ENCODE assay signal across 8 cellular contexts in the genomic region with DNA sequence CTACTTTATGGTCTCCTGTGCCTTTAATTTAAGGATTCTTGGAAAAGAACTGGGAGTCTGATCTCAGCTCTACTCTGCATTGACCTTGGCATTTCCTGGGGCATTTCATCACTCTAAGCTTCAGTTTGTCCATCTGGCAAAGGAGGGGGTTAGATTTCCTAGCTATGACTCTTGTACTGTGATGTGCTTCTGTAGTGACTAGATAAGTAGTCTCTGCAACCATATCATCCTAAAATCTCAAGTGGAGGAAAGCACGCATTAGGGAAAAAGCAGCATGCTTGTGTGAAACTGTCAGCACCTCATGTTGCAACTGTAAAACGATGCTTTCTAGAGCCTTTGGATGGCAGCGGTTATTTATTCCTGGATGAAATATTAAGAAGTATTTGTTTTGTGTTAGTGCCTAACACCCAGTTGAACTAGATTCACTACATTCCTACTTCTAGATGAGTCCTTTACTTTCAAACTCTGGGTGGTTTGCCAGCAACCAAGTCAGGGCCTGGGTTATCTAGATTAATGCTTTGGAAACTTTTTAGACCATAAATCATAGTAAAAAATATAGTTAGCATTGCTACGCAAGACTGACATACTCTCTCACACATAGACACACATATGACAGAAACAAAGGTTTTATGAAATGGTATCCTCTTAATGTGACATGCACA. TPM values are rescaled to one million over a fixed set of nuclear protein-coding genes. Genes with fewer than 3 reads are reported as not detected.
A peak's percentile ranks its signal among the peaks of the same experiment; 100 is the strongest.
DNase-seq lines count a peak whose midpoint lies in the region; ATAC-seq and TF ChIP-seq lines count a peak whose summit lies in the region.

No MANE protein-coding gene starts in this region.

- no peak overlapping the region for H3K4me3 Mint-ChIP-seq in T-helper 17 cell

- H4K20me1 ChIP-seq in HCT116 (ENCODE audit: insufficient read depth), result no peaks in the 10 kb centered on the region

- CTCF ChIA-PET in HCT116 (lab: Charles Lee), result interaction anchor here (1.8 kb wide), 1 partner anchor 207 kb away, joined by 5 read pairs; no protein-coding TSS in a partner anchor

- H3K4me3 ChIP-seq in HCT116 (replicated peaks in 1 of 2; ENCODE audit: low read depth in 1 of 2, low read length in 2 of 2), result no peak overlapping the region
- peak overlapping the region; percentile 59 for H3K4me3 ChIP-seq in SK-N-MC
- no peak overlapping the region for H3K4me3 ChIP-seq in fibroblast of villous mesenchyme (ENCODE audit: low read depth, low read length)
- no peak overlapping the region for H3K4me3 ChIP-seq in skin epidermis

- BruUV-seq in HCT116 (replicated peaks; lab: Mats Ljungman, UMichigan), result no TSS peak

- H3K9me2 ChIP-seq in HCT116 (ENCODE audit: insufficient read depth), result no peaks in the 10 kb centered on the region

- H2AFZ ChIP-seq in HCT116 (ENCODE audit: low read depth, low read length, poor library complexity, severe bottlenecking), result no peak overlapping the region

- no peak for TF ChIP-seq CTCF in HCT116 (IDR thresholded peaks at IDR 0.05 in 2 of 3, conservative IDR thresholded peaks at IDR 0.05 in 1 of 3; ENCODE audit: borderline replicate concordance in 1 of 3, insufficient read depth in 1 of 3, low read depth in 2 of 3, low read length in 2 of 3)
- no peak for TF ChIP-seq CTCF in fibroblast of villous mesenchyme (IDR thresholded peaks at IDR 0.05; ENCODE audit: insufficient read depth, low read depth, low read length)

- no peaks in the 10 kb centered on the region for H3K27me3 Mint-ChIP-seq in T-helper 17 cell

- H3K79me2 ChIP-seq in HCT116 (ENCODE audit: insufficient read depth, low read length), result peaks cover 9% of the 10 kb centered on the region

- H3K36me3 ChIP-seq in HCT116 (ENCODE audit: control insufficient read depth in 1 of 2, insufficient read depth in 2 of 2, low read length in 2 of 2) (no peaks in the 10 kb centered on the region), SK-N-MC (ENCODE audit: insufficient read depth, low read length) (peaks cover 3% of the 10 kb centered on the region; the same call in 1 of the 2 replicates)

- TF ChIP-seq RAD21 in HCT116 (IDR thresholded peaks at IDR 0.05; ENCODE audit: low read depth), result no peak

- H3K4me1 ChIP-seq in HCT116 (ENCODE audit: control insufficient read depth in 1 of 2, insufficient read depth in 2 of 2, low read length in 2 of 2), result peaks cover 7 to 12% of the 10 kb centered on the region in 2 experiments; a peak in 3 of 4 replicates

- H3K36me3 Mint-ChIP-seq in T-helper 17 cell (ENCODE audit: low read depth), result no peaks in the 10 kb centered on the region

- DNase-seq in HCT116 (ENCODE audit: low read depth, low spot score) (no peak), SK-N-MC (ENCODE audit: low read depth, low spot score) (peak; percentile 77), fibroblast of villous mesenchyme (ENCODE audit: low read depth) (peak; percentile 98), NCI-H1105 treated with DMSO at 0.1 percent for 48 hours (lab: John Stamatoyannopoulos, UW) (no peak), T-helper 17 cell (no peak), NCI-H748 (lab: John Stamatoyannopoulos, UW; ENCODE audit: unreplicated experiment) (no peak)
- no peak for DNase-seq in activated CD4-positive, CD25-positive, alpha-beta regulatory T cell (lab: John Stamatoyannopoulos, UW)

- POLR2A ChIA-PET in HCT116 (lab: Charles Lee), result interaction anchor here (1.2 kb wide), 1 partner anchor 138 kb away, joined by 7 read pairs; the partner anchor contains the start of gene INTS6

- TF ChIP-seq POLR2A in HCT116 (IDR thresholded peaks at IDR 0.05; ENCODE audit: borderline replicate concordance, extremely low read depth, insufficient read depth, insufficient read length), result no peak

- H3K4me2 ChIP-seq in HCT116 (ENCODE audit: low read length), result peak overlapping the region; percentile 19

- H3K27ac Mint-ChIP-seq in T-helper 17 cell, result no peak overlapping the region

- H3K27ac ChIP-seq in HCT116 (ENCODE audit: low read depth, low read length) (no peak overlapping the region), SK-N-MC (peak overlapping the region; percentile 72), skin epidermis (peak overlapping the region in 17 of 21 experiments; percentile 5 to 71 (median 52))

- no peak overlapping the region for H3K9ac ChIP-seq in HCT116 (ENCODE audit: low read length)
- peak overlapping the region; percentile 43 for H3K9ac ChIP-seq in SK-N-MC (ENCODE audit: insufficient read length)

- H3K9me3 ChIP-seq in HCT116 (ENCODE audit: control insufficient read depth in 1 of 2, insufficient read depth in 1 of 2, low read depth in 1 of 2, low read length in 2 of 2), result no peaks in the 10 kb centered on the region
- no peaks in the 10 kb centered on the region for H3K9me3 ChIP-seq in SK-N-MC (ENCODE audit: low read depth, low read length)
- H3K9me3 ChIP-seq in T-helper 17 cell (ENCODE audit: control insufficient read depth, low read length, poor library complexity, severe bottlenecking), result no peaks in the 10 kb centered on the region

- no peaks in the 10 kb centered on the region for H3K27me3 ChIP-seq in HCT116 (ENCODE audit: insufficient read depth, low read length)

- peaks cover 37% of the 10 kb centered on the region for H3K4me1 Mint-ChIP-seq in T-helper 17 cell

- RAD21 ChIA-PET in HCT116 (lab: Charles Lee; ENCODE audit: low non-redundant PET in 1 of 2, low total read pairs in 2 of 2, uncharacterized antibody in 2 of 2, unreplicated experiment in 2 of 2), result interaction anchor here in 1 of 2 experiments (1.5 kb wide), 1 partner anchor 207 kb away, joined by 4 read pairs; no protein-coding TSS in a partner anchor

- ATAC-seq in HCT116 (peak; percentile 30; the same call in 1 of the 2 replicates), T-helper 17 cell (no peak)

- intact Hi-C loops in HCT116 (cut with micrococcal nuclease), result loop anchor here (5.0 kb wide), 1 partner anchor 51 kb away; no protein-coding TSS in a partner anchor

TF ChIP-seq in HCT116, 20 proteins besides CTCF, POLR2A, EP300 and RAD21:
- TF ChIP-seq SIN3A (IDR thresholded peaks at IDR 0.05; ENCODE audit: low read depth) (no peak), YY1 (IDR thresholded peaks at IDR 0.05; ENCODE audit: extremely low read depth, insufficient replicate concordance, low read depth, low read length) (no peak), FOSL1 (IDR thresholded peaks at IDR 0.05; ENCODE audit: low read depth) (no peak), SP1 (IDR thresholded peaks at IDR 0.05; ENCODE audit: low read depth) (no peak), MAX (IDR thresholded peaks at IDR 0.05) (no peak), ATF3 (IDR thresholded peaks at IDR 0.05) (no peak), SRF (IDR thresholded peaks at IDR 0.05; ENCODE audit: low read depth) (no peak), REST (IDR thresholded peaks at IDR 0.05; ENCODE audit: low read depth) (no peak), JUND (IDR thresholded peaks at IDR 0.05) (no peak), ZNF274 (IDR thresholded peaks at IDR 0.05; ENCODE audit: low read depth, low read length) (no peak), ZBTB33 (IDR thresholded peaks at IDR 0.05; ENCODE audit: extremely low read depth, insufficient replicate concordance, low read length) (no peak)

RNA-seq across cellular contexts. Expression of gene WDFY2, which starts 6.8 kb away (rescaled TPM):
- 6.1 TPM for total RNA-seq in HCT116 (2021; ENCODE audit: unreplicated experiment)
- polyA plus RNA-seq in HCT116 (2012), result 2.4 and 2.6 TPM in 2 replicates
- 6.0 and 8.1 TPM in 2 replicates for total RNA-seq in fibroblast of villous mesenchyme
- 10 to 100 TPM; 41.5 to 52.2 TPM for total RNA-seq in T-helper 17 cell

Comparison
In these comparisons a context has a peak if more than half of its experiments do, and no peak if none do; other contexts are left out.
1. DNase-seq: peak in SK-N-MC (single experiment) and fibroblast of villous mesenchyme (single experiment); none in HCT116 (single experiment), NCI-H1105 treated with DMSO at 0.1 percent for 48 hours (single experiment), T-helper 17 cell (0 of 3), activated CD4-positive, CD25-positive, alpha-beta regulatory T cell (0 of 4) and NCI-H748 (single experiment).